ENCODE assay signal across 12 cellular contexts in genomic region chr4:70190579-70190978, GRCh38. TPM values are rescaled to one million over a fixed set of nuclear protein-coding genes. Genes with fewer than 3 reads are reported as not detected.
"Had no signal": no experiment of that assay in that cellular context is flagged by ENCODE, and none has a peak within 500 bp of the region (broad histone marks: within the 10 kb centered on the region; RNA-seq: fewer than 3 reads in every experiment).

No MANE protein-coding gene starts in this region.

- H3K4me1 ChIP-seq: HAP-1 had no signal

- H3K4me1 Mint-ChIP-seq: IgD-negative memory B cell had no signal

- H3K36me3 ChIP-seq: HAP-1 had no signal

- DNase-seq: GM23248, H7, HFFc6, KBM-7 had no signal

- H3K4me3 Mint-ChIP-seq: HFFc6, IgD-negative memory B cell had no signal

- H3K4me3 ChIP-seq: GM23248, HAP-1 had no signal

- ATAC-seq: HCT116, HepG2 had no signal

- H3K27ac Mint-ChIP-seq: HFFc6, IgD-negative memory B cell had no signal

- H3K27ac ChIP-seq: GM23248, HL-60, KMS-11 had no signal

- H3K9me3 ChIP-seq: HAP-1 had no signal

- H3K27me3 Mint-ChIP-seq: IgD-negative memory B cell had no signal

- H3K36me3 Mint-ChIP-seq: IgD-negative memory B cell had no signal

RNA-seq across cellular contexts. Expression of gene ODAM, which starts 4.9 kb away (rescaled TPM):
- total RNA-seq: GM23248, H7, HFFc6, HT1080 had no signal

RNA-seq across cellular contexts. Expression of gene FDCSP, which starts 35.3 kb away (rescaled TPM):
- total RNA-seq: GM23248, H7, HepG2, HFFc6, HT1080 had no signal

RNA-seq across cellular contexts. Expression of gene PRR27, which starts 36.5 kb away (rescaled TPM):
- total RNA-seq: GM23248, H4, H7, HepG2, HFFc6, HT1080 had no signal

RNA-seq across cellular contexts. Expression of gene CSN3, which starts 51.8 kb away (rescaled TPM):
- total RNA-seq: GM23248, H4, H7, HepG2, HFFc6, HT1080 had no signal
